Comparison of ENCODE assay signal across 1 cellular context in the genomic region with DNA sequence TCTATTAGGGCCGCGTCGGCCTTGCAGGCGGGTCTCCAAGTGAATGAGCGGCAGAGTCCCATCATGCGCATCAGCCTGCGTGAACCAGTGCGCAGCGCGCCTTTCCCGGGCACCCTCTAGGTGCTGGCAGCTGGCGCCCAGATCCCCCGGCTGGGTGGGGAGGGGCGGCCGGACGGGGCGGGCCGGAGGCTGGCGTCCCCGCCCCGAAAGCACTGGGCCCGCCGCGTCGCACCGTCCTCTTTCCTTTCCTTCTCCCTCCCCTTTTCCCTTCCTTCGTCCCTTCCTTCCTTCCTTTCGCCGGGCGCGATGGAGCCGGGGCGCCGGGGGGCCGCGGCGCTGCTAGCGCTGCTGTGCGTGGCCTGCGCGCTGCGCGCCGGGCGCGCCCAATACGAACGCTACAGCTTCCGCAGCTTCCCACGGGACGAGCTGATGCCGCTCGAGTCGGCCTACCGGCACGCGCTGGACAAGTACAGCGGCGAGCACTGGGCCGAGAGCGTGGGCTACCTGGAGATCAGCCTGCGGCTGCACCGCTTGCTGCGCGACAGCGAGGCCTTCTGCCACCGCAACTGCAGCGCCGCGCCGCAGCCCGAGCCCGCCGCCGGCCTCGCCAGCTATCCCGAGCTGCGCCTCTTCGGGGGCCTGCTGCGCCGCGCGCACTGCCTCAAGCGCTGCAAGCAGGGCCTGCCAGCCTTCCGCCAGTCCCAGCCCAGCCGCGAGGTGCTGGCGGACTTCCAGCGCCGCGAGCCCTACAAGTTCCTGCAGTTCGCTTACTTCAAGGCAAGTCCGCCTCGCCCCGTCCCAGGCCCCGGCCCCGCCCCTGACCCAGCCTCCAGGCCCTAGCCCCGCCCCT.
TF ChIP-seq lines count a peak whose summit lies in the region.

A gene (plus strand): TSS at position 243 of the 850 bp plus-strand sequence. CDS start 64 bp downstream, at position 307.

TF ChIP-seq in A549, 52 proteins besides CTCF, POLR2A, EP300 and RAD21 (continued from another document):
- TF ChIP-seq TFCP2L1 (CRISPR knock-in tag; IDR thresholded peaks at IDR 0.05) (no peak), FOXS1 (CRISPR knock-in tag; IDR thresholded peaks at IDR 0.05) (no peak), POLR2AphosphoS2 (conservative IDR thresholded peaks at IDR 0.05; ENCODE audit: low read length) (no peak), RFX5 (IDR thresholded peaks at IDR 0.05) (0 out of 2 replicates have a peak, but pooled peaks have one; percentile 13), HDAC2 (IDR thresholded peaks at IDR 0.05) (no peak), HEYL (CRISPR knock-in tag; IDR thresholded peaks at IDR 0.05) (no peak), CEBPB (IDR thresholded peaks at IDR 0.05) (no peak), MAZ (IDR thresholded peaks at IDR 0.05; ENCODE audit: borderline replicate concordance, low read depth, low read length) (no peak), HOXB5 (CRISPR knock-in tag; IDR thresholded peaks at IDR 0.05) (no peak), MYC (IDR thresholded peaks at IDR 0.05; ENCODE audit: borderline replicate concordance, low read length) (peak; percentile 10; the same call in 1 of the 2 replicates), EHF (CRISPR knock-in tag; IDR thresholded peaks at IDR 0.05) (no peak), CHD2 (IDR thresholded peaks at IDR 0.05; ENCODE audit: low read length, partially characterized antibody) (no peak), HOXA7 (CRISPR knock-in tag; IDR thresholded peaks at IDR 0.05) (no peak), RCOR1 (IDR thresholded peaks at IDR 0.05; ENCODE audit: low read depth, low read length) (no peak), CBX8 (IDR thresholded peaks at IDR 0.05) (no peak), ZC3H11A (IDR thresholded peaks at IDR 0.05) (no peak), HOXB13 (CRISPR knock-in tag; IDR thresholded peaks at IDR 0.05; ENCODE audit: low read depth) (0 out of 2 replicates have a peak, but pooled peaks have one; percentile 31), RARB (CRISPR knock-in tag; IDR thresholded peaks at IDR 0.05) (no peak), SREBF2 (IDR thresholded peaks at IDR 0.05) (no peak), JUN (IDR thresholded peaks at IDR 0.05) (peak in 1 of 2 experiments; percentile 63; a peak in 3 of 5 replicates), SMC3 (IDR thresholded peaks at IDR 0.05) (no peak), FOSL2 (IDR thresholded peaks at IDR 0.05) (no peak), FOSL2 (CRISPR knock-in tag; IDR thresholded peaks at IDR 0.05) (no peak), GATA3 (IDR thresholded peaks at IDR 0.05; ENCODE audit: borderline replicate concordance) (no peak; the same call in 1 of the 2 replicates), JUNB (IDR thresholded peaks at IDR 0.05) (no peak), CBX2 (IDR thresholded peaks at IDR 0.05; ENCODE audit: borderline replicate concordance, low read depth) (no peak)
- TF ChIP-seq, protein P1, sequence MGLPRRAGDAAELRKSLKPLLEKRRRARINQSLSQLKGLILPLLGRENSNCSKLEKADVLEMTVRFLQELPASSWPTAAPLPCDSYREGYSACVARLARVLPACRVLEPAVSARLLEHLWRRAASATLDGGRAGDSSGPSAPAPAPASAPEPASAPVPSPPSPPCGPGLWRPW (IDR thresholded peaks at IDR 0.05): no peak
- TF ChIP-seq, protein P2, sequence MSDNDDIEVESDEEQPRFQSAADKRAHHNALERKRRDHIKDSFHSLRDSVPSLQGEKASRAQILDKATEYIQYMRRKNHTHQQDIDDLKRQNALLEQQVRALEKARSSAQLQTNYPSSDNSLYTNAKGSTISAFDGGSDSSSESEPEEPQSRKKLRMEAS (IDR thresholded peaks at IDR 0.05): peak; percentile 81
- TF ChIP-seq, protein P3, sequence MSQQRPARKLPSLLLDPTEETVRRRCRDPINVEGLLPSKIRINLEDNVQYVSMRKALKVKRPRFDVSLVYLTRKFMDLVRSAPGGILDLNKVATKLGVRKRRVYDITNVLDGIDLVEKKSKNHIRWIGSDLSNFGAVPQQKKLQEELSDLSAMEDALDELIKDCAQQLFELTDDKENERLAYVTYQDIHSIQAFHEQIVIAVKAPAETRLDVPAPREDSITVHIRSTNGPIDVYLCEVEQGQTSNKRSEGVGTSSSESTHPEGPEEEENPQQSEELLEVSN (IDR thresholded peaks at IDR 0.05; ENCODE audit: borderline replicate concordance, low read depth): peak; percentile 58; the same call in 1 of the 2 replicates
- TF ChIP-seq, protein P4, sequence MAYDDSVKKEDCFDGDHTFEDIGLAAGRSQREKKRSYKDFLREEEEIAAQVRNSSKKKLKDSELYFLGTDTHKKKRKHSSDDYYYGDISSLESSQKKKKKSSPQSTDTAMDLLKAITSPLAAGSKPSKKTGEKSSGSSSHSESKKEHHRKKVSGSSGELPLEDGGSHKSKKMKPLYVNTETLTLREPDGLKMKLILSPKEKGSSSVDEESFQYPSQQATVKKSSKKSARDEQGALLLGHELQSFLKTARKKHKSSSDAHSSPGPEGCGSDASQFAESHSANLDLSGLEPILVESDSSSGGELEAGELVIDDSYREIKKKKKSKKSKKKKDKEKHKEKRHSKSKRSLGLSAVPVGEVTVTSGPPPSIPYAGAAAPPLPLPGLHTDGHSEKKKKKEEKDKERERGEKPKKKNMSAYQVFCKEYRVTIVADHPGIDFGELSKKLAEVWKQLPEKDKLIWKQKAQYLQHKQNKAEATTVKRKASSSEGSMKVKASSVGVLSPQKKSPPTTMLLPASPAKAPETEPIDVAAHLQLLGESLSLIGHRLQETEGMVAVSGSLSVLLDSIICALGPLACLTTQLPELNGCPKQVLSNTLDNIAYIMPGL (CRISPR knock-in tag; IDR thresholded peaks at IDR 0.05; ENCODE audit: borderline replicate concordance): no peak
- TF ChIP-seq, protein P5, sequence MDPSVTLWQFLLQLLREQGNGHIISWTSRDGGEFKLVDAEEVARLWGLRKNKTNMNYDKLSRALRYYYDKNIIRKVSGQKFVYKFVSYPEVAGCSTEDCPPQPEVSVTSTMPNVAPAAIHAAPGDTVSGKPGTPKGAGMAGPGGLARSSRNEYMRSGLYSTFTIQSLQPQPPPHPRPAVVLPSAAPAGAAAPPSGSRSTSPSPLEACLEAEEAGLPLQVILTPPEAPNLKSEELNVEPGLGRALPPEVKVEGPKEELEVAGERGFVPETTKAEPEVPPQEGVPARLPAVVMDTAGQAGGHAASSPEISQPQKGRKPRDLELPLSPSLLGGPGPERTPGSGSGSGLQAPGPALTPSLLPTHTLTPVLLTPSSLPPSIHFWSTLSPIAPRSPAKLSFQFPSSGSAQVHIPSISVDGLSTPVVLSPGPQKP (IDR thresholded peaks at IDR 0.05; ENCODE audit: low read depth, low read length): no peak
- TF ChIP-seq, protein P6, sequence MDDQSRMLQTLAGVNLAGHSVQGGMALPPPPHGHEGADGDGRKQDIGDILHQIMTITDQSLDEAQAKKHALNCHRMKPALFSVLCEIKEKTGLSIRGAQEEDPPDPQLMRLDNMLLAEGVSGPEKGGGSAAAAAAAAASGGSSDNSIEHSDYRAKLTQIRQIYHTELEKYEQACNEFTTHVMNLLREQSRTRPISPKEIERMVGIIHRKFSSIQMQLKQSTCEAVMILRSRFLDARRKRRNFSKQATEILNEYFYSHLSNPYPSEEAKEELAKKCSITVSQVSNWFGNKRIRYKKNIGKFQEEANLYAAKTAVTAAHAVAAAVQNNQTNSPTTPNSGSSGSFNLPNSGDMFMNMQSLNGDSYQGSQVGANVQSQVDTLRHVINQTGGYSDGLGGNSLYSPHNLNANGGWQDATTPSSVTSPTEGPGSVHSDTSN (IDR thresholded peaks at IDR 0.05): no peak; the same call in 1 of the 2 replicates
- TF ChIP-seq, protein P7, sequence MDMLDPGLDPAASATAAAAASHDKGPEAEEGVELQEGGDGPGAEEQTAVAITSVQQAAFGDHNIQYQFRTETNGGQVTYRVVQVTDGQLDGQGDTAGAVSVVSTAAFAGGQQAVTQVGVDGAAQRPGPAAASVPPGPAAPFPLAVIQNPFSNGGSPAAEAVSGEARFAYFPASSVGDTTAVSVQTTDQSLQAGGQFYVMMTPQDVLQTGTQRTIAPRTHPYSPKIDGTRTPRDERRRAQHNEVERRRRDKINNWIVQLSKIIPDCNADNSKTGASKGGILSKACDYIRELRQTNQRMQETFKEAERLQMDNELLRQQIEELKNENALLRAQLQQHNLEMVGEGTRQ (IDR thresholded peaks at IDR 0.05): no peak
- TF ChIP-seq, protein P8, sequence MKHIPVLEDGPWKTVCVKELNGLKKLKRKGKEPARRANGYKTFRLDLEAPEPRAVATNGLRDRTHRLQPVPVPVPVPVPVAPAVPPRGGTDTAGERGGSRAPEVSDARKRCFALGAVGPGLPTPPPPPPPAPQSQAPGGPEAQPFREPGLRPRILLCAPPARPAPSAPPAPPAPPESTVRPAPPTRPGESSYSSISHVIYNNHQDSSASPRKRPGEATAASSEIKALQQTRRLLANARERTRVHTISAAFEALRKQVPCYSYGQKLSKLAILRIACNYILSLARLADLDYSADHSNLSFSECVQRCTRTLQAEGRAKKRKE (CRISPR knock-in tag; IDR thresholded peaks at IDR 0.05; ENCODE audit: low read depth): no peak
